In genomic region chr14:22517117-22517720, GRCh38 we compare ENCODE assay signal across 15 cellular contexts.
DNase-seq lines count a peak whose midpoint lies in the region; ATAC-seq, FAIRE-seq and TF ChIP-seq lines count a peak whose summit lies in the region.
"Had no signal": no experiment of that assay in that cellular context is flagged by ENCODE, and none has a peak within 500 bp of the region (broad histone marks: within the 10 kb centered on the region; RNA-seq: fewer than 3 reads in every experiment).

No MANE protein-coding gene starts in this region.

- no peak overlapping the region for H3K27ac ChIP-seq in esophagus muscularis mucosa (replicated peaks in 1 of 4)
- H3K27ac ChIP-seq: thoracic aorta had no signal

- TF ChIP-seq POLR2A in esophagus muscularis mucosa (IDR thresholded peaks at IDR 0.05; ENCODE audit: low read depth) = no peak

- no peaks in the 10 kb centered on the region for H3K27me3 ChIP-seq in esophagus muscularis mucosa

- H3K4me3 ChIP-seq in mucosa of descending colon (no peak overlapping the region), esophagus muscularis mucosa (no peak overlapping the region)
- H3K4me3 ChIP-seq: thoracic aorta had no signal

- FAIRE-seq in GM18507 (lab: Jason Lieb, UNC) = peak; percentile 81
- FAIRE-seq: A204.1 had no signal

- H3K36me3 ChIP-seq in mucosa of descending colon (ENCODE audit: low read depth) (no peaks in the 10 kb centered on the region), esophagus muscularis mucosa (no peaks in the 10 kb centered on the region)
- H3K36me3 ChIP-seq: thoracic aorta had no signal

- intact Hi-C loops in mucosa of descending colon (cut with DNase I, micrococcal nuclease) = no loop called here
- intact Hi-C loops in esophagus muscularis mucosa (cut with DNase I) = no loop called here

- DNase-seq in T-helper 1 cell (no peak), GM18507 (ENCODE audit: extremely low spot score, insufficient read length, low read depth) (no peak), nephron progenitor cell (no peak), mucosa of descending colon (no peak), esophagus muscularis mucosa (ENCODE audit: extremely low spot score) (no peak)
- DNase-seq: activated CD4-positive, alpha-beta T cell treated with anti-CD3 and anti-CD28 coated beads for 48 hours; amygdala; Calu3; occipital lobe; SW 1271 had no signal

- H3K36me3 Mint-ChIP-seq in T-helper 1 cell treated with Interleukin-12 subunit alpha and Interleukin-12 subunit beta and Interleukin-4 antibody, amounts not matched to agents 30 μg/mL and 1 μg/mL, for 36 hours (ENCODE audit: low read depth) = peaks cover 85% of the 10 kb centered on the region
- peaks cover 100% of the 10 kb centered on the region for H3K36me3 Mint-ChIP-seq in activated T-helper 17 cell treated with anti-CD3 and anti-CD28 coated beads, Interleukin-2, amount 50 U/mL, for 72 hours (ENCODE audit: low read depth)
- H3K36me3 Mint-ChIP-seq in nephron progenitor cell (ENCODE audit: low read depth) = no peaks in the 10 kb centered on the region

- peak overlapping the region; percentile 82 for H3K4me3 Mint-ChIP-seq in T-helper 1 cell treated with Interleukin-12 subunit alpha and Interleukin-12 subunit beta and Interleukin-4 antibody, amounts not matched to agents 30 μg/mL and 1 μg/mL, for 36 hours
- peak overlapping the region; percentile 88 for H3K4me3 Mint-ChIP-seq in activated T-helper 17 cell treated with anti-CD3 and anti-CD28 coated beads, Interleukin-2, amount 50 U/mL, for 72 hours
- H3K4me3 Mint-ChIP-seq in nephron progenitor cell = peak overlapping the region; percentile 11

- H3K9me3 ChIP-seq in mucosa of descending colon (no peaks in the 10 kb centered on the region), esophagus muscularis mucosa (no peaks in the 10 kb centered on the region)
- H3K9me3 ChIP-seq: thoracic aorta had no signal

- no peaks in the 10 kb centered on the region for H3K9me3 Mint-ChIP-seq in T-helper 1 cell treated with Interleukin-12 subunit alpha and Interleukin-12 subunit beta and Interleukin-4 antibody, amounts not matched to agents 30 μg/mL and 1 μg/mL, for 36 hours
- no peaks in the 10 kb centered on the region for H3K9me3 Mint-ChIP-seq in activated T-helper 17 cell treated with anti-CD3 and anti-CD28 coated beads, Interleukin-2, amount 50 U/mL, for 72 hours
- no peaks in the 10 kb centered on the region for H3K9me3 Mint-ChIP-seq in nephron progenitor cell

- peak overlapping the region; percentile 91 for H3K27ac Mint-ChIP-seq in T-helper 1 cell treated with Interleukin-12 subunit alpha and Interleukin-12 subunit beta and Interleukin-4 antibody, amounts not matched to agents 30 μg/mL and 1 μg/mL, for 36 hours
- H3K27ac Mint-ChIP-seq in activated T-helper 17 cell treated with anti-CD3 and anti-CD28 coated beads, Interleukin-2, amount 50 U/mL, for 72 hours = peak overlapping the region; percentile 88
- peak overlapping the region; percentile 40 for H3K27ac Mint-ChIP-seq in nephron progenitor cell

- H3K4me1 Mint-ChIP-seq in T-helper 1 cell treated with Interleukin-12 subunit alpha and Interleukin-12 subunit beta and Interleukin-4 antibody, amounts not matched to agents 30 μg/mL and 1 μg/mL, for 36 hours (ENCODE audit: low read depth) = peaks cover 75% of the 10 kb centered on the region
- H3K4me1 Mint-ChIP-seq in activated T-helper 17 cell treated with anti-CD3 and anti-CD28 coated beads, Interleukin-2, amount 50 U/mL, for 72 hours = peaks cover 44% of the 10 kb centered on the region
- peaks cover 61% of the 10 kb centered on the region for H3K4me1 Mint-ChIP-seq in nephron progenitor cell

- WGBS in esophagus muscularis mucosa = 78% methylated on average over 7 of the region's 7 CpGs

- TF ChIP-seq CTCF in nephron progenitor cell (IDR thresholded peaks at IDR 0.05) (no peak), mucosa of descending colon (IDR thresholded peaks at IDR 0.05) (no peak), esophagus muscularis mucosa (IDR thresholded peaks at IDR 0.05) (no peak)

- TF ChIP-seq EP300 in esophagus muscularis mucosa (IDR thresholded peaks at IDR 0.05) = no peak

- H3K27me3 Mint-ChIP-seq in T-helper 1 cell treated with Interleukin-12 subunit alpha and Interleukin-12 subunit beta and Interleukin-4 antibody, amounts not matched to agents 30 μg/mL and 1 μg/mL, for 36 hours (ENCODE audit: low read depth) = no peaks in the 10 kb centered on the region
- no peaks in the 10 kb centered on the region for H3K27me3 Mint-ChIP-seq in activated T-helper 17 cell treated with anti-CD3 and anti-CD28 coated beads, Interleukin-2, amount 50 U/mL, for 72 hours
- H3K27me3 Mint-ChIP-seq in nephron progenitor cell (ENCODE audit: low read depth, poor library complexity) = no peaks in the 10 kb centered on the region

- no peak for ATAC-seq in activated T-helper 17 cell treated with anti-CD3 and anti-CD28 coated beads, Interleukin-2, amount 50 U/mL, for 72 hours (replicated peaks)
- ATAC-seq in GM18873 (IDR thresholded peaks at IDR 0.05; ENCODE audit: low FRiP score, unreplicated experiment) (no peak), mucosa of descending colon (no peak)

- no peaks in the 10 kb centered on the region for H3K4me1 ChIP-seq in mucosa of descending colon (ENCODE audit: low read depth)
- H3K4me1 ChIP-seq in esophagus muscularis mucosa = peaks cover 29 to 41% (median 38%) of the 10 kb centered on the region in 4 donors

Comparison
In these comparisons a context has a peak if more than half of its experiments do, and no peak if none do; other contexts are left out.
1. H3K27ac Mint-ChIP-seq: peak in every context shown above with its lines; median percentile 91 in T-helper 1 cell treated with Interleukin-12 subunit alpha and Interleukin-12 subunit beta and Interleukin-4 antibody, amounts not matched to agents 30 μg/mL and 1 μg/mL, for 36 hours; 88 in activated T-helper 17 cell treated with anti-CD3 and anti-CD28 coated beads, Interleukin-2, amount 50 U/mL, for 72 hours; 40 in nephron progenitor cell.
2. H3K4me3 Mint-ChIP-seq: peak in every context shown above with its lines; median percentile 88 in activated T-helper 17 cell treated with anti-CD3 and anti-CD28 coated beads, Interleukin-2, amount 50 U/mL, for 72 hours; 82 in T-helper 1 cell treated with Interleukin-12 subunit alpha and Interleukin-12 subunit beta and Interleukin-4 antibody, amounts not matched to agents 30 μg/mL and 1 μg/mL, for 36 hours; 11 in nephron progenitor cell.